In the genomic region with DNA sequence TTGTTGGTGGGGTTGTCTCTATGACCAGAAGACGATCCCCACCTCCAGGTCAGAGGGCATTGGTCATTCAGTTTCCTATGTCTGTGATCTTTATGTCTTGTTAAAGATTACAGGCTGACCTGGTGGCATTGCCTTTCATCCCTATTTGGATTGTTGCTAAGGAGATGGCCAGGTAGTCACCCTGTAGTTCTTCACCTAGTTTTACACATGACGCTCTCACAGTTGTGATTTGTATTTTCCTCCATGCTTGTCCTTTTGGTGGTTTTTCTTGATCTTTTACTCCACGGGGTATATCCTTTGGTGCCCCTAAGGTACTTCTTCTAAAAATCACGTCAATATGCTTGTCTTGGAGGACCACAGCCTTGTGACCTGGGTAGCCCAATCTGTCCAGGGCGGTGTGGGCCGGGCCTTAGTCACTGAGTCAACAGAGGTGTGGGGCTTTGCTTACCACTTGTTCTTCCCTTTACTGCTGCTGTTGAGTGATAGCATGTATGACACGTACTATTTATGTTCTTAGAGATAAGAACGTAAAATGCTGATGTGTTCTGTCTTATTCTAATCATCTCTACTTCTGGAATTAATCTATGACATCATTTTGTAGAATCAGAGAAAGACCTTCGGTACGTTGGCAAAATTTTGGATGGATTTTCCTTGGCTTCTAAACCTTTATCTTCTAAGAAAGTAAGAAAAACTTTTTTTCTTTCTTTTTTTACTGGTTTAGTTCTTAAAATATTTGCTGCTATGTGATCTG, we compare ENCODE assay signal across 1 cellular context.
TF ChIP-seq lines count a peak whose summit lies in the region.

No MANE protein-coding gene starts in this region.

TF ChIP-seq in K562, 482 proteins besides CTCF, POLR2A, EP300 and RAD21 (continued from another document and continues in another):
- TF ChIP-seq, protein P1, sequence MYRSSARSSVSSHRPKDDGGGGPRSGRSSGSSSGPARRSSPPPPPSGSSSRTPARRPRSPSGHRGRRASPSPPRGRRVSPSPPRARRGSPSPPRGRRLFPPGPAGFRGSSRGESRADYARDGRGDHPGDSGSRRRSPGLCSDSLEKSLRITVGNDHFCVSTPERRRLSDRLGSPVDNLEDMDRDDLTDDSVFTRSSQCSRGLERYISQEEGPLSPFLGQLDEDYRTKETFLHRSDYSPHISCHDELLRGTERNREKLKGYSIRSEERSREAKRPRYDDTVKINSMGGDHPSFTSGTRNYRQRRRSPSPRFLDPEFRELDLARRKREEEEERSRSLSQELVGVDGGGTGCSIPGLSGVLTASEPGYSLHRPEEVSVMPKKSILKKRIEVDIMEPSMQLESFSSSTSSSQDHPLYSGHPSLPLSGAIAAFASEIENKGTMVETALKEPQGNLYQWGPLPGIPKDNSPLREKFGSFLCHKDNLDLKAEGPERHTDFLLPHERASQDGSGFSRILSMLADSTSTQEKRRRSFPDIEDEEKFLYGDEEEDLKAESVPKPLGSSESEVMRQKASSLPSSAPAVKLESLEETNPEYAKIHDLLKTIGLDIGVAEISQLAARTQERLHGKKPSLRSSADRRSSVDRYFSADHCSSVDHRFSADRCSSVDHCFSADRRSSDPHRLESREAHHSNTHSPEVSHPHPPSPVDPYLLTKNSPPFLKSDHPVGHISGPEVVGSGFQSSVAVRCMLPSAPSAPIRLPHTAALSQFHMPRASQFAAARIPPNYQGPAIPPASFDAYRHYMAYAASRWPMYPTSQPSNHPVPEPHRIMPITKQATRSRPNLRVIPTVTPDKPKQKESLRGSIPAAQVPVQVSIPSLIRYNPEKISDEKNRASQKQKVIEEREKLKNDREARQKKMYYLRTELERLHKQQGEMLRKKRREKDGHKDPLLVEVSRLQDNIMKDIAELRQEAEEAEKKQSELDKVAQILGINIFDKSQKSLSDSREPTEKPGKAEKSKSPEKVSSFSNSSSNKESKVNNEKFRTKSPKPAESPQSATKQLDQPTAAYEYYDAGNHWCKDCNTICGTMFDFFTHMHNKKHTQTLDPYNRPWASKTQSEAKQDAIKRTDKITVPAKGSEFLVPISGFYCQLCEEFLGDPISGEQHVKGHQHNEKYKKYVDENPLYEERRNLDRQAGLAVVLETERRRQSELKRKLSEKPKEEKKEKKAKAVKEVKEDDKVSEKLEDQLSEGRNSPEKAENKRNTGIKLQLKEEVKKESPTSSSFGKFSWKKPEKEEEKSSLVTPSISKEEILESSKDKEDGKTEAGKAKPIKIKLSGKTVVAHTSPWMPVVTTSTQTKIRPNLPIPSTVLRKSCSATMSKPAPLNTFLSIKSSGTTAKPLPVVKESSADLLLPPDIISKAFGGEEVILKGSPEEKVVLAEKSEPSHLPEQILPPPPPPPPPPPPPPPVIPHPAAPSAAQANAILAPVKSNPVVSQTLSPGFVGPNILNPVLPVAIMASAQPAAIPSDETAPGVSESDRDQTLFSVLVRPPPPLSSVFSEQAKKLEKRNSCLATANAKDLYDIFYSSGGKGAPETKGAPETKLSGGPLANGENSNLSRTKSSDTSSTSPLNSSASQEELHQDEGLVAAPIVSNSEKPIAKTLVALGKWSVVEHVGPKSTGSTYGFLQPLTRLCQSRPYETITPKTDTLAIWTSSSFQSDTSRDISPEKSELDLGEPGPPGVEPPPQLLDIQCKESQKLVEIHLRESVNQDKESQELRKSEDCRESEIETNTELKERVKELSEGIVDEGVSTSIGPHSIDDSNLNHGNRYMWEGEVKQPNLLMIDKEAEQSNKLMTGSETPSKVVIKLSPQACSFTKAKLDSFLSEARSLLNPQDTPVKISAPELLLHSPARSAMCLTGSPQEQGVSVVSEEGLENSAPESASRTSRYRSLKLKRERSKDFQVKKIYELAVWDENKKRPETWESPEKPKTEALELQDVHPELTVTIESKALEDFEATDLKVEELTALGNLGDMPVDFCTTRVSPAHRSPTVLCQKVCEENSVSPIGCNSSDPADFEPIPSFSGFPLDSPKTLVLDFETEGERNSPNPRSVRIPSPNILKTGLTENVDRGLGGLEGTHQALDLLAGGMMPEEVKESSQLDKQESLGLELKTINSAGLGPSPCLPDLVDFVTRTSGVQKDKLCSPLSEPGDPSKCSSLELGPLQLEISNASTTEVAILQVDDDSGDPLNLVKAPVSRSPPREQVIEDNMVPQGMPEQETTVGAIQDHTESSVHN (IDR thresholded peaks at IDR 0.05; ENCODE audit: borderline replicate concordance in 1 of 2, low read depth in 1 of 2), result peak in 1 of 2 experiments; percentile 78; a peak in 2 of 4 replicates
- peak in 1 of 2 experiments; percentile 72; a peak in 1 of 4 replicates for TF ChIP-seq NONO (IDR thresholded peaks at IDR 0.05; ENCODE audit: low read depth in 2 of 2, low read length in 1 of 2)
- TF ChIP-seq GATAD2B (IDR thresholded peaks at IDR 0.05; ENCODE audit: borderline replicate concordance), result peak; percentile 77; the same call in 1 of the 2 replicates
- TF ChIP-seq FOXM1 (IDR thresholded peaks at IDR 0.05; ENCODE audit: low read depth), result peak; percentile 77
- TF ChIP-seq FOXM1 (CRISPR knock-in tag; IDR thresholded peaks at IDR 0.05; ENCODE audit: low read depth), result no peak
- no peak for TF ChIP-seq SRSF3 (IDR thresholded peaks at IDR 0.05; ENCODE audit: insufficient read depth, low read length)
- no peak for TF ChIP-seq NELFE (IDR thresholded peaks at IDR 0.05; ENCODE audit: insufficient read depth, insufficient read length)
- TF ChIP-seq, protein P2, sequence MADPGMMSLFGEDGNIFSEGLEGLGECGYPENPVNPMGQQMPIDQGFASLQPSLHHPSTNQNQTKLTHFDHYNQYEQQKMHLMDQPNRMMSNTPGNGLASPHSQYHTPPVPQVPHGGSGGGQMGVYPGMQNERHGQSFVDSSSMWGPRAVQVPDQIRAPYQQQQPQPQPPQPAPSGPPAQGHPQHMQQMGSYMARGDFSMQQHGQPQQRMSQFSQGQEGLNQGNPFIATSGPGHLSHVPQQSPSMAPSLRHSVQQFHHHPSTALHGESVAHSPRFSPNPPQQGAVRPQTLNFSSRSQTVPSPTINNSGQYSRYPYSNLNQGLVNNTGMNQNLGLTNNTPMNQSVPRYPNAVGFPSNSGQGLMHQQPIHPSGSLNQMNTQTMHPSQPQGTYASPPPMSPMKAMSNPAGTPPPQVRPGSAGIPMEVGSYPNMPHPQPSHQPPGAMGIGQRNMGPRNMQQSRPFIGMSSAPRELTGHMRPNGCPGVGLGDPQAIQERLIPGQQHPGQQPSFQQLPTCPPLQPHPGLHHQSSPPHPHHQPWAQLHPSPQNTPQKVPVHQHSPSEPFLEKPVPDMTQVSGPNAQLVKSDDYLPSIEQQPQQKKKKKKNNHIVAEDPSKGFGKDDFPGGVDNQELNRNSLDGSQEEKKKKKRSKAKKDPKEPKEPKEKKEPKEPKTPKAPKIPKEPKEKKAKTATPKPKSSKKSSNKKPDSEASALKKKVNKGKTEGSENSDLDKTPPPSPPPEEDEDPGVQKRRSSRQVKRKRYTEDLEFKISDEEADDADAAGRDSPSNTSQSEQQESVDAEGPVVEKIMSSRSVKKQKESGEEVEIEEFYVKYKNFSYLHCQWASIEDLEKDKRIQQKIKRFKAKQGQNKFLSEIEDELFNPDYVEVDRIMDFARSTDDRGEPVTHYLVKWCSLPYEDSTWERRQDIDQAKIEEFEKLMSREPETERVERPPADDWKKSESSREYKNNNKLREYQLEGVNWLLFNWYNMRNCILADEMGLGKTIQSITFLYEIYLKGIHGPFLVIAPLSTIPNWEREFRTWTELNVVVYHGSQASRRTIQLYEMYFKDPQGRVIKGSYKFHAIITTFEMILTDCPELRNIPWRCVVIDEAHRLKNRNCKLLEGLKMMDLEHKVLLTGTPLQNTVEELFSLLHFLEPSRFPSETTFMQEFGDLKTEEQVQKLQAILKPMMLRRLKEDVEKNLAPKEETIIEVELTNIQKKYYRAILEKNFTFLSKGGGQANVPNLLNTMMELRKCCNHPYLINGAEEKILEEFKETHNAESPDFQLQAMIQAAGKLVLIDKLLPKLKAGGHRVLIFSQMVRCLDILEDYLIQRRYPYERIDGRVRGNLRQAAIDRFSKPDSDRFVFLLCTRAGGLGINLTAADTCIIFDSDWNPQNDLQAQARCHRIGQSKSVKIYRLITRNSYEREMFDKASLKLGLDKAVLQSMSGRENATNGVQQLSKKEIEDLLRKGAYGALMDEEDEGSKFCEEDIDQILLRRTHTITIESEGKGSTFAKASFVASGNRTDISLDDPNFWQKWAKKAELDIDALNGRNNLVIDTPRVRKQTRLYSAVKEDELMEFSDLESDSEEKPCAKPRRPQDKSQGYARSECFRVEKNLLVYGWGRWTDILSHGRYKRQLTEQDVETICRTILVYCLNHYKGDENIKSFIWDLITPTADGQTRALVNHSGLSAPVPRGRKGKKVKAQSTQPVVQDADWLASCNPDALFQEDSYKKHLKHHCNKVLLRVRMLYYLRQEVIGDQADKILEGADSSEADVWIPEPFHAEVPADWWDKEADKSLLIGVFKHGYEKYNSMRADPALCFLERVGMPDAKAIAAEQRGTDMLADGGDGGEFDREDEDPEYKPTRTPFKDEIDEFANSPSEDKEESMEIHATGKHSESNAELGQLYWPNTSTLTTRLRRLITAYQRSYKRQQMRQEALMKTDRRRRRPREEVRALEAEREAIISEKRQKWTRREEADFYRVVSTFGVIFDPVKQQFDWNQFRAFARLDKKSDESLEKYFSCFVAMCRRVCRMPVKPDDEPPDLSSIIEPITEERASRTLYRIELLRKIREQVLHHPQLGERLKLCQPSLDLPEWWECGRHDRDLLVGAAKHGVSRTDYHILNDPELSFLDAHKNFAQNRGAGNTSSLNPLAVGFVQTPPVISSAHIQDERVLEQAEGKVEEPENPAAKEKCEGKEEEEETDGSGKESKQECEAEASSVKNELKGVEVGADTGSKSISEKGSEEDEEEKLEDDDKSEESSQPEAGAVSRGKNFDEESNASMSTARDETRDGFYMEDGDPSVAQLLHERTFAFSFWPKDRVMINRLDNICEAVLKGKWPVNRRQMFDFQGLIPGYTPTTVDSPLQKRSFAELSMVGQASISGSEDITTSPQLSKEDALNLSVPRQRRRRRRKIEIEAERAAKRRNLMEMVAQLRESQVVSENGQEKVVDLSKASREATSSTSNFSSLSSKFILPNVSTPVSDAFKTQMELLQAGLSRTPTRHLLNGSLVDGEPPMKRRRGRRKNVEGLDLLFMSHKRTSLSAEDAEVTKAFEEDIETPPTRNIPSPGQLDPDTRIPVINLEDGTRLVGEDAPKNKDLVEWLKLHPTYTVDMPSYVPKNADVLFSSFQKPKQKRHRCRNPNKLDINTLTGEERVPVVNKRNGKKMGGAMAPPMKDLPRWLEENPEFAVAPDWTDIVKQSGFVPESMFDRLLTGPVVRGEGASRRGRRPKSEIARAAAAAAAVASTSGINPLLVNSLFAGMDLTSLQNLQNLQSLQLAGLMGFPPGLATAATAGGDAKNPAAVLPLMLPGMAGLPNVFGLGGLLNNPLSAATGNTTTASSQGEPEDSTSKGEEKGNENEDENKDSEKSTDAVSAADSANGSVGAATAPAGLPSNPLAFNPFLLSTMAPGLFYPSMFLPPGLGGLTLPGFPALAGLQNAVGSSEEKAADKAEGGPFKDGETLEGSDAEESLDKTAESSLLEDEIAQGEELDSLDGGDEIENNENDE (IDR thresholded peaks at IDR 0.05; ENCODE audit: low read depth, low read length), result no peak
- TF ChIP-seq, protein P3, sequence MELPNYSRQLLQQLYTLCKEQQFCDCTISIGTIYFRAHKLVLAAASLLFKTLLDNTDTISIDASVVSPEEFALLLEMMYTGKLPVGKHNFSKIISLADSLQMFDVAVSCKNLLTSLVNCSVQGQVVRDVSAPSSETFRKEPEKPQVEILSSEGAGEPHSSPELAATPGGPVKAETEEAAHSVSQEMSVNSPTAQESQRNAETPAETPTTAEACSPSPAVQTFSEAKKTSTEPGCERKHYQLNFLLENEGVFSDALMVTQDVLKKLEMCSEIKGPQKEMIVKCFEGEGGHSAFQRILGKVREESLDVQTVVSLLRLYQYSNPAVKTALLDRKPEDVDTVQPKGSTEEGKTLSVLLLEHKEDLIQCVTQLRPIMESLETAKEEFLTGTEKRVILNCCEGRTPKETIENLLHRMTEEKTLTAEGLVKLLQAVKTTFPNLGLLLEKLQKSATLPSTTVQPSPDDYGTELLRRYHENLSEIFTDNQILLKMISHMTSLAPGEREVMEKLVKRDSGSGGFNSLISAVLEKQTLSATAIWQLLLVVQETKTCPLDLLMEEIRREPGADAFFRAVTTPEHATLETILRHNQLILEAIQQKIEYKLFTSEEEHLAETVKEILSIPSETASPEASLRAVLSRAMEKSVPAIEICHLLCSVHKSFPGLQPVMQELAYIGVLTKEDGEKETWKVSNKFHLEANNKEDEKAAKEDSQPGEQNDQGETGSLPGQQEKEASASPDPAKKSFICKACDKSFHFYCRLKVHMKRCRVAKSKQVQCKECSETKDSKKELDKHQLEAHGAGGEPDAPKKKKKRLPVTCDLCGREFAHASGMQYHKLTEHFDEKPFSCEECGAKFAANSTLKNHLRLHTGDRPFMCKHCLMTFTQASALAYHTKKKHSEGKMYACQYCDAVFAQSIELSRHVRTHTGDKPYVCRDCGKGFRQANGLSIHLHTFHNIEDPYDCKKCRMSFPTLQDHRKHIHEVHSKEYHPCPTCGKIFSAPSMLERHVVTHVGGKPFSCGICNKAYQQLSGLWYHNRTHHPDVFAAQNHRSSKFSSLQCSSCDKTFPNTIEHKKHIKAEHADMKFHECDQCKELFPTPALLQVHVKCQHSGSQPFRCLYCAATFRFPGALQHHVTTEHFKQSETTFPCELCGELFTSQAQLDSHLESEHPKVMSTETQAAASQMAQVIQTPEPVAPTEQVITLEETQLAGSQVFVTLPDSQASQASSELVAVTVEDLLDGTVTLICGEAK (IDR thresholded peaks at IDR 0.05), result no peak
- TF ChIP-seq, protein P3 (CRISPR knock-in tag; IDR thresholded peaks at IDR 0.05), result no peak
- TF ChIP-seq, protein P4, sequence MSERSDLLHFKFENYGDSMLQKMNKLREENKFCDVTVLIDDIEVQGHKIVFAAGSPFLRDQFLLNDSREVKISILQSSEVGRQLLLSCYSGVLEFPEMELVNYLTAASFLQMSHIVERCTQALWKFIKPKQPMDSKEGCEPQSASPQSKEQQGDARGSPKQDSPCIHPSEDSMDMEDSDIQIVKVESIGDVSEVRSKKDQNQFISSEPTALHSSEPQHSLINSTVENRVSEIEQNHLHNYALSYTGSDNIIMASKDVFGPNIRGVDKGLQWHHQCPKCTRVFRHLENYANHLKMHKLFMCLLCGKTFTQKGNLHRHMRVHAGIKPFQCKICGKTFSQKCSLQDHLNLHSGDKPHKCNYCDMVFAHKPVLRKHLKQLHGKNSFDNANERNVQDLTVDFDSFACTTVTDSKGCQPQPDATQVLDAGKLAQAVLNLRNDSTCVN (CRISPR knock-in tag; IDR thresholded peaks at IDR 0.05), result no peak
